In the genomic region with DNA sequence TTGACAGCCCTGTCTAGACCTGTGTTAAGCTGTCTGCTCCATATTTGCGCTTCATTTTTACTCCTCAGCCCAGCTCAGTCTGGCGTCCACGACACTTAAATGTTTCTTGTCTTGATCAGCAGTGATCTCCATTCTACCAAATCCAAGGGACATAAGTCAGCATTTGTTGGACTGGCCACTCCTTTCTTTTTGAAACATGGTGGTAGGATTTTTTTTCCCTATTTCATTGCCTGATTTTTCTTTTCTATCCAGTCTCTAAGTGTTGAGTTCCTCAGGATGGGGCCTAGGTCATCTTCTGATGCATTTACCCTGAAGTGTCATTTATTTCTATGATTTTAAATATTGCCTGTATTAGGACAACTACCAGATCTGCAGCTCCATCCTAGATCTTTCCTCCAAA, we compare ENCODE assay signal across 8 cellular contexts. TPM values are rescaled to one million over a fixed set of nuclear protein-coding genes. Genes with fewer than 3 reads are reported as not detected.
DNase-seq lines count a peak whose midpoint lies in the region; ATAC-seq, FAIRE-seq and TF ChIP-seq lines count a peak whose summit lies in the region.

No MANE protein-coding gene starts in this region.

- no peaks in the 10 kb centered on the region for H3K27me3 ChIP-seq in H9 (ENCODE audit: insufficient read depth, low read length)
- no peaks in the 10 kb centered on the region for H3K27me3 ChIP-seq in gastroesophageal sphincter
- H3K27me3 ChIP-seq in small intestine (ENCODE audit: control insufficient read depth in 2 of 2, insufficient read depth in 2 of 2, low read length in 2 of 2), result no peaks in the 10 kb centered on the region

- no peak overlapping the region for H4K5ac ChIP-seq in H9 (ENCODE audit: insufficient read length, low read depth, low read length)

- H2BK120ac ChIP-seq in H9 (ENCODE audit: low read depth, low read length, poor library complexity, severe bottlenecking), result no peak overlapping the region

- H2BK12ac ChIP-seq in H9 (ENCODE audit: insufficient read length, low read depth, low read length), result no peak overlapping the region

- no peak overlapping the region for H2BK5ac ChIP-seq in H9 (ENCODE audit: insufficient read length, low read length)

- H3K79me2 ChIP-seq in H9 (ENCODE audit: insufficient read depth, low read length), result peaks cover 11% of the 10 kb centered on the region; the same call in 1 of the 2 replicates

- H3K27me3 Mint-ChIP-seq in H9 (ENCODE audit: low read depth), result no peaks in the 10 kb centered on the region
- no peaks in the 10 kb centered on the region for H3K27me3 Mint-ChIP-seq in WTC11 (ENCODE audit: low read depth)

- no peak overlapping the region for H3K18ac ChIP-seq in H9 (ENCODE audit: insufficient read length, low read depth, low read length)

- H3K4me3 Mint-ChIP-seq in H9 (peak overlapping the region; percentile 91), WTC11 (peak overlapping the region; percentile 93)

- H3K23ac ChIP-seq in H9 (ENCODE audit: insufficient read length, low read depth, low read length), result no peak overlapping the region

- TF ChIP-seq EP300 in gastroesophageal sphincter (IDR thresholded peaks at IDR 0.05), result no peak

- POLR2A ChIA-PET in WTC11 (lab: Charles Lee), result no interaction called here

- TF ChIP-seq CTCF in H9 (conservative IDR thresholded peaks at IDR 0.05) (no peak), WTC11 (IDR thresholded peaks at IDR 0.05) (no peak), gastroesophageal sphincter (IDR thresholded peaks at IDR 0.05) (no peak)

- H3K36me3 Mint-ChIP-seq in H9 (ENCODE audit: insufficient read depth in 1 of 3, low read depth in 3 of 3) (peaks cover 0 to 6% (median 0%) of the 10 kb centered on the region in 3 experiments; a peak in 1 of 7 replicates), WTC11 (no peaks in the 10 kb centered on the region)

- no peak overlapping the region for H4K8ac ChIP-seq in H9 (replicated peaks; ENCODE audit: insufficient read length, low read depth, low read length)

- H2BK20ac ChIP-seq in H9 (ENCODE audit: low read depth, low read length, poor library complexity, severe bottlenecking), result no peak overlapping the region

- no peak overlapping the region for H2AK5ac ChIP-seq in H9 (ENCODE audit: insufficient read length, low read length)

- no peaks in the 10 kb centered on the region for H4K20me1 ChIP-seq in H9 (ENCODE audit: control insufficient read depth, insufficient read depth, insufficient read length)

- intact Hi-C loops in posterior cingulate gyrus (cut with DNase I), result loop anchor here (2.0 to 10.0 kb wide), 3 partner anchors 16 to 264 kb away; a partner anchor contains a TSS

- H3K27ac ChIP-seq in H9 (ENCODE audit: insufficient read length, low read depth, low read length) (no peak overlapping the region), gastroesophageal sphincter (peak overlapping the region; percentile 94 to 98 (median 96)), small intestine (ENCODE audit: low read depth in 1 of 2, low read length in 1 of 2) (peak overlapping the region; percentile 84 to 97)

- H3K36me3 ChIP-seq in gastroesophageal sphincter, result peaks cover 0 to 41% of the 10 kb centered on the region in 2 donors
- H3K36me3 ChIP-seq in small intestine (ENCODE audit: control insufficient read depth in 2 of 2, insufficient read depth in 2 of 2, low read length in 2 of 2), result peaks cover 0 to 3% of the 10 kb centered on the region in 2 donors

- no peak for ATAC-seq in WTC11
- no peak for ATAC-seq in gastroesophageal sphincter
- ATAC-seq in HG02759 (IDR thresholded peaks at IDR 0.05; ENCODE audit: unreplicated experiment), result no peak
- ATAC-seq in GM21423 (IDR thresholded peaks at IDR 0.05; ENCODE audit: unreplicated experiment), result no peak

- CTCF ChIA-PET in WTC11 (lab: Charles Lee), result interaction anchor here (1.3 to 3.0 kb wide), 3 partner anchors 17 to 54 kb away, joined by 4 to 60 read pairs (median 16); a partner anchor contains a TSS

- H3K79me1 ChIP-seq in H9 (ENCODE audit: insufficient read depth, low read depth, low read length, poor library complexity, severe bottlenecking), result peaks cover 11% of the 10 kb centered on the region

- H3K9me3 Mint-ChIP-seq in H9, result no peaks in the 10 kb centered on the region
- no peaks in the 10 kb centered on the region for H3K9me3 Mint-ChIP-seq in WTC11

- H3K23me2 ChIP-seq in H9 (ENCODE audit: insufficient read length, low read depth, low read length, poor library complexity, severe bottlenecking), result peaks cover 12% of the 10 kb centered on the region

- no peak overlapping the region for H3K14ac ChIP-seq in H9 (ENCODE audit: insufficient read depth, low read length)

- H2AFZ ChIP-seq in H9 (ENCODE audit: low read length), result no peak overlapping the region

- no peak for FAIRE-seq in small intestine (lab: Jason Lieb, UNC)

- H3K4me1 ChIP-seq in H9 (ENCODE audit: insufficient read depth, low read length), result no peaks in the 10 kb centered on the region
- H3K4me1 ChIP-seq in gastroesophageal sphincter, result peaks cover 4 to 44% (median 23%) of the 10 kb centered on the region in 3 donors
- no peaks in the 10 kb centered on the region for H3K4me1 ChIP-seq in small intestine (ENCODE audit: control insufficient read depth in 2 of 2, insufficient read depth in 1 of 2, low read depth in 1 of 2, low read length in 1 of 2)

- H3K9ac ChIP-seq in H9 (ENCODE audit: extremely low read depth, insufficient read length, low read length), result peak overlapping the region; percentile 99

- H3K4me3 ChIP-seq in gastroesophageal sphincter (peak overlapping the region; percentile 93), small intestine (ENCODE audit: low read depth in 1 of 2, low read length in 2 of 2) (peak overlapping the region in 1 of 2 donors; percentile 86)

- H3K27ac Mint-ChIP-seq in H9 (peak overlapping the region in 2 of 3 experiments; percentile 35 to 67; a peak in 3 of 7 replicates), WTC11 (peak overlapping the region; percentile 98)

- no peak overlapping the region for H3T11ph ChIP-seq in H9 (ENCODE audit: low read length)

- H3K9me3 ChIP-seq in H9 (ENCODE audit: control insufficient read depth, low read depth, low read length) (no peaks in the 10 kb centered on the region), gastroesophageal sphincter (no peaks in the 10 kb centered on the region), small intestine (ENCODE audit: control insufficient read depth, low read depth) (no peaks in the 10 kb centered on the region)

- H3K4me1 Mint-ChIP-seq in H9 (peaks cover 10 to 14% of the 10 kb centered on the region in 2 experiments), WTC11 (peaks cover 10% of the 10 kb centered on the region)

- no peak overlapping the region for H3K56ac ChIP-seq in H9 (ENCODE audit: insufficient read length, low read depth, low read length)

- H4K91ac ChIP-seq in H9 (ENCODE audit: insufficient read length, low read depth, low read length), result no peak overlapping the region

- no peak for TF ChIP-seq POLR2A in gastroesophageal sphincter (IDR thresholded peaks at IDR 0.05)

- H2BK15ac ChIP-seq in H9 (ENCODE audit: low read depth, low read length), result no peak overlapping the region

- H3K4ac ChIP-seq in H9 (ENCODE audit: low read depth, low read length), result no peak overlapping the region

- WGBS in H9 (ENCODE audit: extremely low coverage, insufficient read length, low lambda C conversion rate), result no CpG with 5 or more reads among the region's 3 CpGs
- 3 to 11% methylated on average over 3 of the region's 3 CpGs for WGBS in gastroesophageal sphincter (ENCODE audit: low coverage in 1 of 2), 2 donors
- 5 to 11% (median 10%) methylated on average over 3 of the region's 3 CpGs for WGBS in small intestine, 3 donors

- H3K4me2 ChIP-seq in H9 (ENCODE audit: insufficient read depth, insufficient read length, low read length), result peak overlapping the region; percentile 97

- DNase-seq in H9 (no peak), WTC11 (ENCODE audit: low spot score) (no peak), small intestine (no peak), posterior cingulate gyrus (no peak), NCI-H2081 treated with DMSO at 0.1 percent for 48 hours (lab: John Stamatoyannopoulos, UW) (no peak)

TF ChIP-seq in WTC11, 78 proteins besides CTCF, POLR2A, EP300 and RAD21 (continues in another document):
- no peak for TF ChIP-seq CREB1 (CRISPR knock-in tag; IDR thresholded peaks at IDR 0.05)
- no peak for TF ChIP-seq ZNF263 (CRISPR knock-in tag; IDR thresholded peaks at IDR 0.05; ENCODE audit: low read depth)
- no peak for TF ChIP-seq SP1 (CRISPR knock-in tag; conservative IDR thresholded peaks at IDR 0.05)
- no peak for TF ChIP-seq NR3C1 (CRISPR knock-in tag; conservative IDR thresholded peaks at IDR 0.05; ENCODE audit: low read depth)
- TF ChIP-seq RELA (CRISPR knock-in tag; IDR thresholded peaks at IDR 0.05; ENCODE audit: borderline replicate concordance), result no peak
- TF ChIP-seq ZNF317 (CRISPR knock-in tag; IDR thresholded peaks at IDR 0.05; ENCODE audit: borderline replicate concordance, low read depth), result no peak

RNA-seq across cellular contexts. Expression of a gene that starts 0.9 kb away (rescaled TPM):
- 76.2 and 78.1 TPM in 2 replicates for total RNA-seq in H9 (2021)
- 69.8 to 78.4 TPM (median 70.3 TPM) in 3 replicates for total RNA-seq in WTC11 (2021)
- total RNA-seq in gastroesophageal sphincter, result 10 to 100 TPM; 34.8 to 45.0 (median 42.1) TPM
- polyA plus RNA-seq in small intestine, result 10 to 100 TPM; 39.4 to 45.9 (median 40.3) TPM

RNA-seq across cellular contexts. Expression of a gene that starts 1.4 kb away (rescaled TPM):
- total RNA-seq in H9 (2021) (43.6 and 46.0 TPM in 2 replicates), WTC11 (2021) (38.1 to 43.7 TPM (median 39.8 TPM) in 3 replicates), gastroesophageal sphincter (10 to 100 TPM; 35.5 to 58.4 (median 45.1) TPM)
- polyA plus RNA-seq in small intestine, result 10 to 100 TPM; 37.8 to 52.8 (median 51.2) TPM

RNA-seq across cellular contexts. Expression of a gene that starts 16.5 kb away (rescaled TPM):
- 3.3 and 3.4 TPM in 2 replicates for total RNA-seq in H9 (2021)
- total RNA-seq in WTC11 (2021), result 1.5 to 5.5 TPM in 2 of 3 replicates, not detected in the other
- total RNA-seq in gastroesophageal sphincter, result 1 to 10 TPM in 2 of 4 donors, not detected in 2; 1.2 to 1.8 TPM
- polyA plus RNA-seq in small intestine, result 1 to 10 TPM; 2.2 to 2.7 (median 2.5) TPM

RNA-seq across cellular contexts. Expression of a gene that starts 20.9 kb away (rescaled TPM):
- 0.61 and 1.0 TPM in 2 replicates for total RNA-seq in H9 (2021)
- 1.2 to 1.8 TPM (median 1.5 TPM) in 3 replicates for total RNA-seq in WTC11 (2021)
- 10 to 100 TPM; 18.5 to 55.1 (median 39.3) TPM for total RNA-seq in gastroesophageal sphincter
- polyA plus RNA-seq in small intestine, result 100 to 1,000 TPM in 1 of 3 donors, 10 to 100 TPM in 2; 81.4 to 172 (median 98.5) TPM

RNA-seq across cellular contexts. Expression of a gene that starts 22.2 kb away (rescaled TPM):
- 1.4 and 1.5 TPM in 2 replicates for total RNA-seq in H9 (2021)
- 0.33 to 0.57 TPM (median 0.41 TPM) in 3 replicates for total RNA-seq in WTC11 (2021)
- not detected for total RNA-seq in gastroesophageal sphincter
- polyA plus RNA-seq in small intestine, result under 1 TPM in 1 of 3 donors, not detected in 2; 0.28 TPM
